ENCODE assay signal across 8 cellular contexts in genomic region chrX:1536712-1537030, GRCh38. TPM values are rescaled to one million over a fixed set of nuclear protein-coding genes. Genes with fewer than 3 reads are reported as not detected.
A peak's percentile ranks its signal among the peaks of the same experiment; 100 is the strongest.
DNase-seq lines count a peak whose midpoint lies in the region; ATAC-seq and TF ChIP-seq lines count a peak whose summit lies in the region.

No MANE protein-coding gene starts in this region.

- no peaks in the 10 kb centered on the region for H3K27me3 ChIP-seq in BLaER1
- H3K27me3 ChIP-seq in left lung = peaks cover 0 to 20% of the 10 kb centered on the region in 2 donors

- H3K4me2 ChIP-seq in BLaER1 = peak overlapping the region; percentile 90

- H3K9me3 ChIP-seq in BLaER1 = no peaks in the 10 kb centered on the region
- no peaks in the 10 kb centered on the region for H3K9me3 ChIP-seq in left lung

- H3K4me3 ChIP-seq in BLaER1 = peak overlapping the region; percentile 99
- H3K4me3 ChIP-seq in left lung = peak overlapping the region; percentile 15 to 52

- H3K4me1 ChIP-seq in BLaER1 (peaks cover 48% of the 10 kb centered on the region), left lung (peaks cover 0 to 19% of the 10 kb centered on the region in 2 donors)

- peaks cover 34% of the 10 kb centered on the region for H4K20me1 ChIP-seq in BLaER1

- peak overlapping the region; percentile 95 for H3K9ac ChIP-seq in BLaER1

- DNase-seq in NCI-H526 (lab: John Stamatoyannopoulos, UW) (peak; percentile 53 to 78), left lung (no peak), GM03348 (ENCODE audit: low spot score) (no peak), midbrain (lab: John Stamatoyannopoulos, UW) (no peak), NCI-H2196 (lab: John Stamatoyannopoulos, UW; ENCODE audit: unreplicated experiment) (no peak), NCI-H2196 treated with DMSO at 0.1 percent for 48 hours (lab: John Stamatoyannopoulos, UW; ENCODE audit: unreplicated experiment) (no peak)

- H3K27ac ChIP-seq in BLaER1 = peak overlapping the region; percentile 97
- peak overlapping the region; percentile 62 to 90 for H3K27ac ChIP-seq in left lung

- intact Hi-C loops in left lung (cut with DNase I) = no loop called here

- H3K36me3 ChIP-seq in BLaER1 = peaks cover 12% of the 10 kb centered on the region
- no peaks in the 10 kb centered on the region for H3K36me3 ChIP-seq in left lung

- peak; percentile 0 for ATAC-seq in GM21360 (IDR thresholded peaks at IDR 0.05; ENCODE audit: unreplicated experiment)
- ATAC-seq in left lung = no peak

- TF ChIP-seq CTCF in left lung (IDR thresholded peaks at IDR 0.05) = no peak

RNA-seq across cellular contexts. Expression of gene P2RY8, which starts 0.3 kb away (rescaled TPM):
- total RNA-seq in left lung = 1 to 10 TPM; 1.5 to 6.9 TPM

RNA-seq across cellular contexts. Expression of gene AKAP17A, which starts 54.7 kb away (rescaled TPM):
- total RNA-seq in left lung = 10 to 100 TPM; 31.1 to 44.7 TPM

Comparison
In these comparisons a context has a peak if more than half of its experiments do, and no peak if none do; other contexts are left out.
1. DNase-seq: peak in NCI-H526 (2 of 2); none in left lung (0 of 2), GM03348 (single experiment), midbrain (single experiment), NCI-H2196 (single experiment) and NCI-H2196 treated with DMSO at 0.1 percent for 48 hours (single experiment).